Comparison of ENCODE assay signal across 1 cellular context in the genomic region with DNA sequence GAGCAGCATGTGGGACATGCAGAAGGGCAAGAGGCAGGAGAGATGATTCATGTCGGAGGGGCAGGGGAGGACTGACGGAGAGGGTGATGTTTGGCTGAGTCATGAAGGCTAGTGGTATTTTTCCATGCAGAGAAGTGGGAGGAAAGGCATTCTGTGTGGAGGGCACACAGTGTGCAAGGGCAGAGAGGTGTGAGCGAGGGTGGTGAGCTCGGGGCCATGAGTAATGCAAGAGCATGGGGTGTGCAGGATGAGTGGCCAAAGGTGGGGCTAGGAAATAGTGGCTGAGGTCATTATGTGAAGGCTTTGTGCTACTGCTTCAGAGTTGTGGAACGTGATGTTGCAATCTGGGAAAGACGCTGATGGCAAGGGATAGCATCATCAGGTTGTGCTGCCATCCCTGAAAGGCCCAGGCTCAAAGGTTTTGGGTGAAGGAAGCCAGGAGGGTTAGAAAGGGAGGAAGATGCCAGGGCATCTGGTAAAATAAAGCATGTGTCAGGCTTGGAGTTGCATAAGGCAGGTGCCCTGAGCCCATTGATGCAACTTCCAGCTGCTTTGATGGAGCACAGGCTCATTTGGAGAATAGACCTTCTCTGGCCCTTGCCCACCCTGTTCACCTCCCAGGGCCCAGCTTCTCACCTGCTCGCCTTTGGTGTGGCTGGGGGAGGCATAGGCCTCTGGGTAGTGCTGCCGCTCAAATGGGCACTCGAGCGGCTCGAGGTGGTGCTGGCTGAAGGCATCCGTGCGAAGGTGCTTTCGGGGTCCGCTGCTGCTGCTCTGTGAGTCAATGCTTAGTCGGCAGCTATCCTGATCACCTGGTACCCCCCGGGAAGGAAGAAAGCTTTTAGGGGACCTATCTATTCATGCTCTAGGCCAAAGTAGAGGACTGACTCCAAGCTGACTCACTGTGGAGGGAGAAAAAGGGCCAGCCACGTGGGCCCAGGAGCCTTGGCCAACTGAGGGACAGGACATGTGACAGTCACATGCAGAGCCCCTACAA.
TF ChIP-seq lines count a peak whose summit lies in the region.

No MANE protein-coding gene starts in this region.

TF ChIP-seq in HepG2, 621 proteins besides CTCF, POLR2A, EP300 and RAD21 (continued from another document and continues in another):
- TF ChIP-seq, protein P1, sequence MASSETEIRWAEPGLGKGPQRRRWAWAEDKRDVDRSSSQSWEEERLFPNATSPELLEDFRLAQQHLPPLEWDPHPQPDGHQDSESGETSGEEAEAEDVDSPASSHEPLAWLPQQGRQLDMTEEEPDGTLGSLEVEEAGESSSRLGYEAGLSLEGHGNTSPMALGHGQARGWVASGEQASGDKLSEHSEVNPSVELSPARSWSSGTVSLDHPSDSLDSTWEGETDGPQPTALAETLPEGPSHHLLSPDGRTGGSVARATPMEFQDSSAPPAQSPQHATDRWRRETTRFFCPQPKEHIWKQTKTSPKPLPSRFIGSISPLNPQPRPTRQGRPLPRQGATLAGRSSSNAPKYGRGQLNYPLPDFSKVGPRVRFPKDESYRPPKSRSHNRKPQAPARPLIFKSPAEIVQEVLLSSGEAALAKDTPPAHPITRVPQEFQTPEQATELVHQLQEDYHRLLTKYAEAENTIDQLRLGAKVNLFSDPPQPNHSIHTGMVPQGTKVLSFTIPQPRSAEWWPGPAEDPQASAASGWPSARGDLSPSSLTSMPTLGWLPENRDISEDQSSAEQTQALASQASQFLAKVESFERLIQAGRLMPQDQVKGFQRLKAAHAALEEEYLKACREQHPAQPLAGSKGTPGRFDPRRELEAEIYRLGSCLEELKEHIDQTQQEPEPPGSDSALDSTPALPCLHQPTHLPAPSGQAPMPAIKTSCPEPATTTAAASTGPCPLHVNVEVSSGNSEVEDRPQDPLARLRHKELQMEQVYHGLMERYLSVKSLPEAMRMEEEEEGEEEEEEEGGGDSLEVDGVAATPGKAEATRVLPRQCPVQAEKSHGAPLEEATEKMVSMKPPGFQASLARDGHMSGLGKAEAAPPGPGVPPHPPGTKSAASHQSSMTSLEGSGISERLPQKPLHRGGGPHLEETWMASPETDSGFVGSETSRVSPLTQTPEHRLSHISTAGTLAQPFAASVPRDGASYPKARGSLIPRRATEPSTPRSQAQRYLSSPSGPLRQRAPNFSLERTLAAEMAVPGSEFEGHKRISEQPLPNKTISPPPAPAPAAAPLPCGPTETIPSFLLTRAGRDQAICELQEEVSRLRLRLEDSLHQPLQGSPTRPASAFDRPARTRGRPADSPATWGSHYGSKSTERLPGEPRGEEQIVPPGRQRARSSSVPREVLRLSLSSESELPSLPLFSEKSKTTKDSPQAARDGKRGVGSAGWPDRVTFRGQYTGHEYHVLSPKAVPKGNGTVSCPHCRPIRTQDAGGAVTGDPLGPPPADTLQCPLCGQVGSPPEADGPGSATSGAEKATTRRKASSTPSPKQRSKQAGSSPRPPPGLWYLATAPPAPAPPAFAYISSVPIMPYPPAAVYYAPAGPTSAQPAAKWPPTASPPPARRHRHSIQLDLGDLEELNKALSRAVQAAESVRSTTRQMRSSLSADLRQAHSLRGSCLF (CRISPR knock-in tag; IDR thresholded peaks at IDR 0.05; ENCODE audit: borderline replicate concordance) = no peak
- TF ChIP-seq TGIF2 (CRISPR knock-in tag; IDR thresholded peaks at IDR 0.05) = no peak
- no peak for TF ChIP-seq ZIK1 (CRISPR knock-in tag; IDR thresholded peaks at IDR 0.05; ENCODE audit: borderline replicate concordance, low read depth)
- no peak for TF ChIP-seq XBP1 (CRISPR knock-in tag; IDR thresholded peaks at IDR 0.05)
- TF ChIP-seq ZFP37 (CRISPR knock-in tag; IDR thresholded peaks at IDR 0.05; ENCODE audit: borderline replicate concordance) = 0 out of 2 replicates have a peak, but pooled peaks have one; percentile 58
- TF ChIP-seq TSC22D2 (CRISPR knock-in tag; IDR thresholded peaks at IDR 0.05; ENCODE audit: borderline replicate concordance) = no peak
- TF ChIP-seq, protein P2, sequence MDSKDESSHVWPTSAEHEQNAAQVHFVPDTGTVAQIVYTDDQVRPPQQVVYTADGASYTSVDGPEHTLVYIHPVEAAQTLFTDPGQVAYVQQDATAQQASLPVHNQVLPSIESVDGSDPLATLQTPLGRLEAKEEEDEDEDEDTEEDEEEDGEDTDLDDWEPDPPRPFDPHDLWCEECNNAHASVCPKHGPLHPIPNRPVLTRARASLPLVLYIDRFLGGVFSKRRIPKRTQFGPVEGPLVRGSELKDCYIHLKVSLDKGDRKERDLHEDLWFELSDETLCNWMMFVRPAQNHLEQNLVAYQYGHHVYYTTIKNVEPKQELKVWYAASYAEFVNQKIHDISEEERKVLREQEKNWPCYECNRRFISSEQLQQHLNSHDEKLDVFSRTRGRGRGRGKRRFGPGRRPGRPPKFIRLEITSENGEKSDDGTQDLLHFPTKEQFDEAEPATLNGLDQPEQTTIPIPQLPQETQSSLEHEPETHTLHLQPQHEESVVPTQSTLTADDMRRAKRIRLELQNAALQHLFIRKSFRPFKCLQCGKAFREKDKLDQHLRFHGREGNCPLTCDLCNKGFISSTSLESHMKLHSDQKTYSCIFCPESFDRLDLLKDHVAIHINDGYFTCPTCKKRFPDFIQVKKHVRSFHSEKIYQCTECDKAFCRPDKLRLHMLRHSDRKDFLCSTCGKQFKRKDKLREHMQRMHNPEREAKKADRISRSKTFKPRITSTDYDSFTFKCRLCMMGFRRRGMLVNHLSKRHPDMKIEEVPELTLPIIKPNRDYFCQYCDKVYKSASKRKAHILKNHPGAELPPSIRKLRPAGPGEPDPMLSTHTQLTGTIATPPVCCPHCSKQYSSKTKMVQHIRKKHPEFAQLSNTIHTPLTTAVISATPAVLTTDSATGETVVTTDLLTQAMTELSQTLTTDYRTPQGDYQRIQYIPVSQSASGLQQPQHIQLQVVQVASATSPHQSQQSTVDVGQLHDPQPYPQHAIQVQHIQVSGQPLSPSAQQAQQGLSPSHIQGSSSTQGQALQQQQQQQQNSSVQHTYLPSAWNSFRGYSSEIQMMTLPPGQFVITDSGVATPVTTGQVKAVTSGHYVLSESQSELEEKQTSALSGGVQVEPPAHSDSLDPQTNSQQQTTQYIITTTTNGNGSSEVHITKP (CRISPR knock-in tag; IDR thresholded peaks at IDR 0.05; ENCODE audit: low read depth) = peak; percentile 63; the same call in 1 of the 2 replicates
- TF ChIP-seq ZNF543 (CRISPR knock-in tag; IDR thresholded peaks at IDR 0.05) = no peak
- TF ChIP-seq ZNF749 (CRISPR knock-in tag; IDR thresholded peaks at IDR 0.05; ENCODE audit: borderline replicate concordance) = no peak
- TF ChIP-seq, protein P3, sequence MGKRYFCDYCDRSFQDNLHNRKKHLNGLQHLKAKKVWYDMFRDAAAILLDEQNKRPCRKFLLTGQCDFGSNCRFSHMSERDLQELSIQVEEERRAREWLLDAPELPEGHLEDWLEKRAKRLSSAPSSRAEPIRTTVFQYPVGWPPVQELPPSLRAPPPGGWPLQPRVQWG (CRISPR knock-in tag; IDR thresholded peaks at IDR 0.05; ENCODE audit: borderline replicate concordance, low read depth) = no peak
- TF ChIP-seq ZNF383 (CRISPR knock-in tag; IDR thresholded peaks at IDR 0.05; ENCODE audit: borderline replicate concordance) = no peak
- TF ChIP-seq ZNF564 (CRISPR knock-in tag; IDR thresholded peaks at IDR 0.05) = no peak
- TF ChIP-seq MBNL3 (CRISPR knock-in tag; conservative IDR thresholded peaks at IDR 0.05) = no peak
- TF ChIP-seq ZBTB8A (CRISPR knock-in tag; IDR thresholded peaks at IDR 0.05; ENCODE audit: borderline replicate concordance, low read depth) = no peak
- TF ChIP-seq ZNF225 (CRISPR knock-in tag; IDR thresholded peaks at IDR 0.05) = 0 out of 2 replicates have a peak, but pooled peaks have one; percentile 57
- no peak for TF ChIP-seq ZSCAN12 (CRISPR knock-in tag; IDR thresholded peaks at IDR 0.05)
- TF ChIP-seq, protein P4, sequence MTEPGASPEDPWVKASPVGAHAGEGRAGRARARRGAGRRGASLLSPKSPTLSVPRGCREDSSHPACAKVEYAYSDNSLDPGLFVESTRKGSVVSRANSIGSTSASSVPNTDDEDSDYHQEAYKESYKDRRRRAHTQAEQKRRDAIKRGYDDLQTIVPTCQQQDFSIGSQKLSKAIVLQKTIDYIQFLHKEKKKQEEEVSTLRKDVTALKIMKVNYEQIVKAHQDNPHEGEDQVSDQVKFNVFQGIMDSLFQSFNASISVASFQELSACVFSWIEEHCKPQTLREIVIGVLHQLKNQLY (CRISPR knock-in tag; IDR thresholded peaks at IDR 0.05) = 0 out of 2 replicates have a peak, but pooled peaks have one; percentile 67
- TF ChIP-seq SMAD3 (CRISPR knock-in tag; IDR thresholded peaks at IDR 0.05) = 0 out of 2 replicates have a peak, but pooled peaks have one; percentile 42
- peak; percentile 85 for TF ChIP-seq MAFF (IDR thresholded peaks at IDR 0.05; ENCODE audit: low read depth, low read length)
- TF ChIP-seq ZNF891 (CRISPR knock-in tag; IDR thresholded peaks at IDR 0.05) = no peak
- TF ChIP-seq ZNF569 (CRISPR knock-in tag; IDR thresholded peaks at IDR 0.05; ENCODE audit: borderline replicate concordance) = no peak
- TF ChIP-seq, protein P5, sequence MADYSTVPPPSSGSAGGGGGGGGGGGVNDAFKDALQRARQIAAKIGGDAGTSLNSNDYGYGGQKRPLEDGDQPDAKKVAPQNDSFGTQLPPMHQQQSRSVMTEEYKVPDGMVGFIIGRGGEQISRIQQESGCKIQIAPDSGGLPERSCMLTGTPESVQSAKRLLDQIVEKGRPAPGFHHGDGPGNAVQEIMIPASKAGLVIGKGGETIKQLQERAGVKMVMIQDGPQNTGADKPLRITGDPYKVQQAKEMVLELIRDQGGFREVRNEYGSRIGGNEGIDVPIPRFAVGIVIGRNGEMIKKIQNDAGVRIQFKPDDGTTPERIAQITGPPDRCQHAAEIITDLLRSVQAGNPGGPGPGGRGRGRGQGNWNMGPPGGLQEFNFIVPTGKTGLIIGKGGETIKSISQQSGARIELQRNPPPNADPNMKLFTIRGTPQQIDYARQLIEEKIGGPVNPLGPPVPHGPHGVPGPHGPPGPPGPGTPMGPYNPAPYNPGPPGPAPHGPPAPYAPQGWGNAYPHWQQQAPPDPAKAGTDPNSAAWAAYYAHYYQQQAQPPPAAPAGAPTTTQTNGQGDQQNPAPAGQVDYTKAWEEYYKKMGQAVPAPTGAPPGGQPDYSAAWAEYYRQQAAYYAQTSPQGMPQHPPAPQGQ (CRISPR knock-in tag; IDR thresholded peaks at IDR 0.05; ENCODE audit: borderline replicate concordance) = no peak
- TF ChIP-seq, protein P6, sequence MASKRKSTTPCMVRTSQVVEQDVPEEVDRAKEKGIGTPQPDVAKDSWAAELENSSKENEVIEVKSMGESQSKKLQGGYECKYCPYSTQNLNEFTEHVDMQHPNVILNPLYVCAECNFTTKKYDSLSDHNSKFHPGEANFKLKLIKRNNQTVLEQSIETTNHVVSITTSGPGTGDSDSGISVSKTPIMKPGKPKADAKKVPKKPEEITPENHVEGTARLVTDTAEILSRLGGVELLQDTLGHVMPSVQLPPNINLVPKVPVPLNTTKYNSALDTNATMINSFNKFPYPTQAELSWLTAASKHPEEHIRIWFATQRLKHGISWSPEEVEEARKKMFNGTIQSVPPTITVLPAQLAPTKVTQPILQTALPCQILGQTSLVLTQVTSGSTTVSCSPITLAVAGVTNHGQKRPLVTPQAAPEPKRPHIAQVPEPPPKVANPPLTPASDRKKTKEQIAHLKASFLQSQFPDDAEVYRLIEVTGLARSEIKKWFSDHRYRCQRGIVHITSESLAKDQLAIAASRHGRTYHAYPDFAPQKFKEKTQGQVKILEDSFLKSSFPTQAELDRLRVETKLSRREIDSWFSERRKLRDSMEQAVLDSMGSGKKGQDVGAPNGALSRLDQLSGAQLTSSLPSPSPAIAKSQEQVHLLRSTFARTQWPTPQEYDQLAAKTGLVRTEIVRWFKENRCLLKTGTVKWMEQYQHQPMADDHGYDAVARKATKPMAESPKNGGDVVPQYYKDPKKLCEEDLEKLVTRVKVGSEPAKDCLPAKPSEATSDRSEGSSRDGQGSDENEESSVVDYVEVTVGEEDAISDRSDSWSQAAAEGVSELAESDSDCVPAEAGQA (IDR thresholded peaks at IDR 0.05; ENCODE audit: low read depth) = no peak
- TF ChIP-seq, protein P6 (CRISPR knock-in tag; IDR thresholded peaks at IDR 0.05; ENCODE audit: borderline replicate concordance) = no peak
- no peak for TF ChIP-seq HNRNPUL1 (IDR thresholded peaks at IDR 0.05; ENCODE audit: low read depth, low read length)
- TF ChIP-seq, protein P7, sequence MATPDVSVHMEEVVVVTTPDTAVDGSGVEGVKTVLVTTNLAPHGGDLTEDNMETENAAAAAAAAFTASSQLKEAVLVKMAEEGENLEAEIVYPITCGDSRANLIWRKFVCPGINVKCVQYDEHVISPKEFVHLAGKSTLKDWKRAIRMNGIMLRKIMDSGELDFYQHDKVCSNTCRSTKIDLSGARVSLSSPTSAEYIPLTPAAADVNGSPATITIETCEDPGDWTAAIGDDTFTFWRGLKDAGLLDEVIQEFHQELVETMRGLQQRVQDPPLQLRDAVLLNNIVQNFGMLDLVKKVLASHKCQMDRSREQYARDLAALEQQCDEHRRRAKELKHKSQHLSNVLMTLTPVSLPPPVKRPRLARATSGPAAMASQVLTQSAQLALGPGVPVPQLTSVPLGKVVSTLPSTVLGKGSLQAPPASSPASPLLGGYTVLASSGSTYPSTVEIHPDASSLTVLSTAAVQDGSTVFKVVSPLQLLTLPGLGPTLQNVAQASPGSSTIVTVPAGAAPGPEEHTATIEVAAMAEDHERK (CRISPR knock-in tag; IDR thresholded peaks at IDR 0.05; ENCODE audit: low read depth) = no peak
- TF ChIP-seq SPEN (CRISPR knock-in tag; IDR thresholded peaks at IDR 0.05; ENCODE audit: low read depth) = no peak
- TF ChIP-seq, protein P8, sequence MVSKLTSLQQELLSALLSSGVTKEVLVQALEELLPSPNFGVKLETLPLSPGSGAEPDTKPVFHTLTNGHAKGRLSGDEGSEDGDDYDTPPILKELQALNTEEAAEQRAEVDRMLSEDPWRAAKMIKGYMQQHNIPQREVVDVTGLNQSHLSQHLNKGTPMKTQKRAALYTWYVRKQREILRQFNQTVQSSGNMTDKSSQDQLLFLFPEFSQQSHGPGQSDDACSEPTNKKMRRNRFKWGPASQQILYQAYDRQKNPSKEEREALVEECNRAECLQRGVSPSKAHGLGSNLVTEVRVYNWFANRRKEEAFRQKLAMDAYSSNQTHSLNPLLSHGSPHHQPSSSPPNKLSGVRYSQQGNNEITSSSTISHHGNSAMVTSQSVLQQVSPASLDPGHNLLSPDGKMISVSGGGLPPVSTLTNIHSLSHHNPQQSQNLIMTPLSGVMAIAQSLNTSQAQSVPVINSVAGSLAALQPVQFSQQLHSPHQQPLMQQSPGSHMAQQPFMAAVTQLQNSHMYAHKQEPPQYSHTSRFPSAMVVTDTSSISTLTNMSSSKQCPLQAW (CRISPR knock-in tag; IDR thresholded peaks at IDR 0.05) = no peak; the same call in 1 of the 2 replicates
- TF ChIP-seq NR2F6 (IDR thresholded peaks at IDR 0.05) = no peak
- peak; percentile 50; the same call in 1 of the 2 replicates for TF ChIP-seq NR2F6 (CRISPR knock-in tag; IDR thresholded peaks at IDR 0.05)
